In genomic region chr22:40728731-40729189, GRCh38 we compare ENCODE assay signal across 1 cellular context.
A peak's percentile ranks its signal among the peaks of the same experiment; 100 is the strongest.
TF ChIP-seq lines count a peak whose summit lies in the region.

No MANE protein-coding gene starts in this region.

TF ChIP-seq in K562, 482 proteins besides CTCF, POLR2A, EP300 and RAD21 (continued from another document and continues in another):
- TF ChIP-seq, protein P1, sequence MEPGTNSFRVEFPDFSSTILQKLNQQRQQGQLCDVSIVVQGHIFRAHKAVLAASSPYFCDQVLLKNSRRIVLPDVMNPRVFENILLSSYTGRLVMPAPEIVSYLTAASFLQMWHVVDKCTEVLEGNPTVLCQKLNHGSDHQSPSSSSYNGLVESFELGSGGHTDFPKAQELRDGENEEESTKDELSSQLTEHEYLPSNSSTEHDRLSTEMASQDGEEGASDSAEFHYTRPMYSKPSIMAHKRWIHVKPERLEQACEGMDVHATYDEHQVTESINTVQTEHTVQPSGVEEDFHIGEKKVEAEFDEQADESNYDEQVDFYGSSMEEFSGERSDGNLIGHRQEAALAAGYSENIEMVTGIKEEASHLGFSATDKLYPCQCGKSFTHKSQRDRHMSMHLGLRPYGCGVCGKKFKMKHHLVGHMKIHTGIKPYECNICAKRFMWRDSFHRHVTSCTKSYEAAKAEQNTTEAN (CRISPR knock-in tag; IDR thresholded peaks at IDR 0.05), result no peak
- TF ChIP-seq ZFX (CRISPR knock-in tag; IDR thresholded peaks at IDR 0.05), result peak; percentile 58
- TF ChIP-seq TRIM24 (IDR thresholded peaks at IDR 0.05), result peak in 1 of 2 experiments; percentile 32; a peak in 1 of 4 replicates
- TF ChIP-seq ETV1 (tag; conservative IDR thresholded peaks at IDR 0.05; ENCODE audit: low read depth), result peak; percentile 75; the same call in 1 of the 2 replicates
- peak; percentile 72 for TF ChIP-seq L3MBTL2 (IDR thresholded peaks at IDR 0.05)
- TF ChIP-seq SIN3B (IDR thresholded peaks at IDR 0.05; ENCODE audit: low read depth), result no peak
- TF ChIP-seq COPS2 (conservative IDR thresholded peaks at IDR 0.05), result no peak
- no peak for TF ChIP-seq ZNF232 (CRISPR knock-in tag; IDR thresholded peaks at IDR 0.05)
- TF ChIP-seq ARNT (IDR thresholded peaks at IDR 0.05), result no peak
- TF ChIP-seq KAT2B (IDR thresholded peaks at IDR 0.05; ENCODE audit: low read depth, low read length), result no peak
- TF ChIP-seq, protein P2, sequence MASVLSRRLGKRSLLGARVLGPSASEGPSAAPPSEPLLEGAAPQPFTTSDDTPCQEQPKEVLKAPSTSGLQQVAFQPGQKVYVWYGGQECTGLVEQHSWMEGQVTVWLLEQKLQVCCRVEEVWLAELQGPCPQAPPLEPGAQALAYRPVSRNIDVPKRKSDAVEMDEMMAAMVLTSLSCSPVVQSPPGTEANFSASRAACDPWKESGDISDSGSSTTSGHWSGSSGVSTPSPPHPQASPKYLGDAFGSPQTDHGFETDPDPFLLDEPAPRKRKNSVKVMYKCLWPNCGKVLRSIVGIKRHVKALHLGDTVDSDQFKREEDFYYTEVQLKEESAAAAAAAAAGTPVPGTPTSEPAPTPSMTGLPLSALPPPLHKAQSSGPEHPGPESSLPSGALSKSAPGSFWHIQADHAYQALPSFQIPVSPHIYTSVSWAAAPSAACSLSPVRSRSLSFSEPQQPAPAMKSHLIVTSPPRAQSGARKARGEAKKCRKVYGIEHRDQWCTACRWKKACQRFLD (CRISPR knock-in tag; IDR thresholded peaks at IDR 0.05), result no peak
- no peak for TF ChIP-seq HNRNPLL (IDR thresholded peaks at IDR 0.05; ENCODE audit: low read depth, low read length, poor library complexity, severe bottlenecking)
- peak; percentile 61 for TF ChIP-seq HDAC3 (IDR thresholded peaks at IDR 0.05; ENCODE audit: borderline replicate concordance, partially characterized antibody)
- TF ChIP-seq HNRNPUL1 (IDR thresholded peaks at IDR 0.05; ENCODE audit: low read length), result no peak
- TF ChIP-seq, protein P3, sequence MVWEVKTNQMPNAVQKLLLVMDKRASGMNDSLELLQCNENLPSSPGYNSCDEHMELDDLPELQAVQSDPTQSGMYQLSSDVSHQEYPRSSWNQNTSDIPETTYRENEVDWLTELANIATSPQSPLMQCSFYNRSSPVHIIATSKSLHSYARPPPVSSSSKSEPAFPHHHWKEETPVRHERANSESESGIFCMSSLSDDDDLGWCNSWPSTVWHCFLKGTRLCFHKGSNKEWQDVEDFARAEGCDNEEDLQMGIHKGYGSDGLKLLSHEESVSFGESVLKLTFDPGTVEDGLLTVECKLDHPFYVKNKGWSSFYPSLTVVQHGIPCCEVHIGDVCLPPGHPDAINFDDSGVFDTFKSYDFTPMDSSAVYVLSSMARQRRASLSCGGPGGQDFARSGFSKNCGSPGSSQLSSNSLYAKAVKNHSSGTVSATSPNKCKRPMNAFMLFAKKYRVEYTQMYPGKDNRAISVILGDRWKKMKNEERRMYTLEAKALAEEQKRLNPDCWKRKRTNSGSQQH (CRISPR knock-in tag; IDR thresholded peaks at IDR 0.05), result no peak
- no peak for TF ChIP-seq TCF7L2 (IDR thresholded peaks at IDR 0.05; ENCODE audit: low read depth, low read length)
- no peak for TF ChIP-seq ZNF311 (CRISPR knock-in tag; IDR thresholded peaks at IDR 0.05)
- peak; percentile 49; the same call in 1 of the 2 replicates for TF ChIP-seq TFAP4 (CRISPR knock-in tag; IDR thresholded peaks at IDR 0.05; ENCODE audit: borderline replicate concordance)
- TF ChIP-seq MEIS2 (IDR thresholded peaks at IDR 0.05; ENCODE audit: partially characterized antibody), result peak; percentile 83
- no peak for TF ChIP-seq KAT7 (CRISPR knock-in tag; IDR thresholded peaks at IDR 0.05; ENCODE audit: borderline replicate concordance)
- TF ChIP-seq ZNF12 (CRISPR knock-in tag; IDR thresholded peaks at IDR 0.05), result no peak
- no peak for TF ChIP-seq TCF15 (CRISPR knock-in tag; IDR thresholded peaks at IDR 0.05)
- TF ChIP-seq, protein P4, sequence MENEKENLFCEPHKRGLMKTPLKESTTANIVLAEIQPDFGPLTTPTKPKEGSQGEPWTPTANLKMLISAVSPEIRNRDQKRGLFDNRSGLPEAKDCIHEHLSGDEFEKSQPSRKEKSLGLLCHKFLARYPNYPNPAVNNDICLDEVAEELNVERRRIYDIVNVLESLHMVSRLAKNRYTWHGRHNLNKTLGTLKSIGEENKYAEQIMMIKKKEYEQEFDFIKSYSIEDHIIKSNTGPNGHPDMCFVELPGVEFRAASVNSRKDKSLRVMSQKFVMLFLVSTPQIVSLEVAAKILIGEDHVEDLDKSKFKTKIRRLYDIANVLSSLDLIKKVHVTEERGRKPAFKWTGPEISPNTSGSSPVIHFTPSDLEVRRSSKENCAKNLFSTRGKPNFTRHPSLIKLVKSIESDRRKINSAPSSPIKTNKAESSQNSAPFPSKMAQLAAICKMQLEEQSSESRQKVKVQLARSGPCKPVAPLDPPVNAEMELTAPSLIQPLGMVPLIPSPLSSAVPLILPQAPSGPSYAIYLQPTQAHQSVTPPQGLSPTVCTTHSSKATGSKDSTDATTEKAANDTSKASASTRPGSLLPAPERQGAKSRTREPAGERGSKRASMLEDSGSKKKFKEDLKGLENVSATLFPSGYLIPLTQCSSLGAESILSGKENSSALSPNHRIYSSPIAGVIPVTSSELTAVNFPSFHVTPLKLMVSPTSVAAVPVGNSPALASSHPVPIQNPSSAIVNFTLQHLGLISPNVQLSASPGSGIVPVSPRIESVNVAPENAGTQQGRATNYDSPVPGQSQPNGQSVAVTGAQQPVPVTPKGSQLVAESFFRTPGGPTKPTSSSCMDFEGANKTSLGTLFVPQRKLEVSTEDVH (IDR thresholded peaks at IDR 0.05; ENCODE audit: low read depth, partially characterized antibody), result no peak
- TF ChIP-seq RREB1 (CRISPR knock-in tag; IDR thresholded peaks at IDR 0.05), result no peak
- no peak for TF ChIP-seq ARID3A (IDR thresholded peaks at IDR 0.05; ENCODE audit: borderline replicate concordance, low read depth, low read length)
- no peak for TF ChIP-seq ATF1 (CRISPR knock-in tag; IDR thresholded peaks at IDR 0.05)
- TF ChIP-seq ATF1 (tag; IDR thresholded peaks at IDR 0.05), result peak; percentile 13; the same call in 1 of the 2 replicates
- TF ChIP-seq PBX2 (CRISPR knock-in tag; IDR thresholded peaks at IDR 0.05; ENCODE audit: low read depth), result no peak
- peak; percentile 76; the same call in 1 of the 2 replicates for TF ChIP-seq PBX2 (tag; conservative IDR thresholded peaks at IDR 0.05; ENCODE audit: low read depth)
- TF ChIP-seq ZNF76 (CRISPR knock-in tag; IDR thresholded peaks at IDR 0.05; ENCODE audit: borderline replicate concordance), result no peak
- TF ChIP-seq ZBTB26 (CRISPR knock-in tag; IDR thresholded peaks at IDR 0.05), result no peak
- TF ChIP-seq SLC30A9 (CRISPR knock-in tag; IDR thresholded peaks at IDR 0.05), result no peak
